14 cellular contexts compared by ENCODE assay signal in genomic region chr3:89375451-89375850, GRCh38.
"Had no signal": no experiment of that assay in that cellular context is flagged by ENCODE, and none has a peak within 500 bp of the region (broad histone marks: within the 10 kb centered on the region; RNA-seq: fewer than 3 reads in every experiment).

No MANE protein-coding gene starts in this region.

- H3K27ac Mint-ChIP-seq: naive thymus-derived CD4-positive, alpha-beta T cell had no signal

- H3K36me3 ChIP-seq: heart left ventricle, neutrophil had no signal

- H3K27me3 Mint-ChIP-seq: naive thymus-derived CD4-positive, alpha-beta T cell had no signal

- H3K36me3 Mint-ChIP-seq: naive thymus-derived CD4-positive, alpha-beta T cell had no signal

- H3K27ac ChIP-seq: coronary artery, heart left ventricle, neutrophil, psoas muscle had no signal

- H3K9me3 ChIP-seq: heart left ventricle, neutrophil, psoas muscle had no signal

- ATAC-seq: esophagus mucosa; heart left ventricle; naive thymus-derived CD4-positive, alpha-beta T cell; psoas muscle; sciatic nerve had no signal

- H3K4me3 ChIP-seq: coronary artery, heart left ventricle, psoas muscle had no signal

- H3K4me3 Mint-ChIP-seq: naive thymus-derived CD4-positive, alpha-beta T cell had no signal

- H3K27me3 ChIP-seq: heart left ventricle, neutrophil had no signal

- DNase-seq: effector memory CD4-positive, alpha-beta T cell; heart left ventricle; hippocampal formation; kidney glomerular epithelial cell; mesendoderm; naive thymus-derived CD4-positive, alpha-beta T cell; psoas muscle; retina; stimulated activated naive CD4-positive, alpha-beta T cell treated with Interleukin-2 at 50 U/mL for 16 hours; trophoblast cell had no signal

- H3K4me1 Mint-ChIP-seq: naive thymus-derived CD4-positive, alpha-beta T cell had no signal

- H3K4me1 ChIP-seq: heart left ventricle, psoas muscle had no signal
